Comparison of ENCODE assay signal across 1 cellular context in genomic region chr10:133481086-133481643, GRCh38.
TF ChIP-seq lines count a peak whose summit lies in the region.

No MANE protein-coding gene starts in this region.

TF ChIP-seq in SK-N-SH, 30 proteins besides CTCF, POLR2A, EP300 and RAD21 (continued from another document):
- TF ChIP-seq SIN3A (IDR thresholded peaks at IDR 0.05; ENCODE audit: borderline replicate concordance, low read depth, low read length) (no peak), NFIC (IDR thresholded peaks at IDR 0.05; ENCODE audit: borderline replicate concordance) (no peak), FOSL2 (IDR thresholded peaks at IDR 0.05; ENCODE audit: borderline replicate concordance, low read depth) (no peak)
- TF ChIP-seq, protein P1, sequence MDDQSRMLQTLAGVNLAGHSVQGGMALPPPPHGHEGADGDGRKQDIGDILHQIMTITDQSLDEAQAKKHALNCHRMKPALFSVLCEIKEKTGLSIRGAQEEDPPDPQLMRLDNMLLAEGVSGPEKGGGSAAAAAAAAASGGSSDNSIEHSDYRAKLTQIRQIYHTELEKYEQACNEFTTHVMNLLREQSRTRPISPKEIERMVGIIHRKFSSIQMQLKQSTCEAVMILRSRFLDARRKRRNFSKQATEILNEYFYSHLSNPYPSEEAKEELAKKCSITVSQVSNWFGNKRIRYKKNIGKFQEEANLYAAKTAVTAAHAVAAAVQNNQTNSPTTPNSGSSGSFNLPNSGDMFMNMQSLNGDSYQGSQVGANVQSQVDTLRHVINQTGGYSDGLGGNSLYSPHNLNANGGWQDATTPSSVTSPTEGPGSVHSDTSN (IDR thresholded peaks at IDR 0.05), result no peak
- TF ChIP-seq, protein P2, sequence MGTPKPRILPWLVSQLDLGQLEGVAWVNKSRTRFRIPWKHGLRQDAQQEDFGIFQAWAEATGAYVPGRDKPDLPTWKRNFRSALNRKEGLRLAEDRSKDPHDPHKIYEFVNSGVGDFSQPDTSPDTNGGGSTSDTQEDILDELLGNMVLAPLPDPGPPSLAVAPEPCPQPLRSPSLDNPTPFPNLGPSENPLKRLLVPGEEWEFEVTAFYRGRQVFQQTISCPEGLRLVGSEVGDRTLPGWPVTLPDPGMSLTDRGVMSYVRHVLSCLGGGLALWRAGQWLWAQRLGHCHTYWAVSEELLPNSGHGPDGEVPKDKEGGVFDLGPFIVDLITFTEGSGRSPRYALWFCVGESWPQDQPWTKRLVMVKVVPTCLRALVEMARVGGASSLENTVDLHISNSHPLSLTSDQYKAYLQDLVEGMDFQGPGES (IDR thresholded peaks at IDR 0.05; ENCODE audit: low read depth, low read length), result no peak
